17 cellular contexts compared by ENCODE assay signal in genomic region chr6:21208796-21209186, GRCh38.
"Had no signal": no experiment of that assay in that cellular context is flagged by ENCODE, and none has a peak within 500 bp of the region (broad histone marks: within the 10 kb centered on the region; RNA-seq: fewer than 3 reads in every experiment).

No MANE protein-coding gene starts in this region.

- H3K4me3 ChIP-seq: heart left ventricle, left ventricle myocardium inferior, prostate gland, sigmoid colon, suprapubic skin had no signal

- ATAC-seq: activated CD8-positive, alpha-beta T cell treated with anti-CD3 and anti-CD28 coated beads for 36 hours; heart left ventricle; natural killer cell treated with Interleukin-12 subunit alpha and Interleukin-12 subunit beta and Interleukin-15 and Interleukin-18, amount 100 ng/mL, for 72 hours had no signal

- H3K27ac Mint-ChIP-seq: activated CD8-positive, alpha-beta T cell treated with anti-CD3 and anti-CD28 coated beads for 36 hours; natural killer cell treated with Interleukin-12 subunit alpha and Interleukin-12 subunit beta and Interleukin-15 and Interleukin-18, amount 100 ng/mL, for 72 hours; type B pancreatic cell had no signal

- H3K27me3 Mint-ChIP-seq: activated CD8-positive, alpha-beta T cell treated with anti-CD3 and anti-CD28 coated beads for 36 hours; natural killer cell treated with Interleukin-12 subunit alpha and Interleukin-12 subunit beta and Interleukin-15 and Interleukin-18, amount 100 ng/mL, for 72 hours; type B pancreatic cell had no signal

- H3K4me3 Mint-ChIP-seq: activated CD8-positive, alpha-beta T cell treated with anti-CD3 and anti-CD28 coated beads for 36 hours; natural killer cell treated with Interleukin-12 subunit alpha and Interleukin-12 subunit beta and Interleukin-15 and Interleukin-18, amount 100 ng/mL, for 72 hours; type B pancreatic cell had no signal

- DNase-seq: activated CD4-positive, alpha-beta T cell treated with anti-CD3 and anti-CD28 coated beads for 4 hours; activated CD8-positive, alpha-beta memory T cell treated with anti-CD3 and anti-CD28 coated beads, Interleukin-2, amount 50 U/mL, for 48 hours; activated CD8-positive, alpha-beta T cell treated with anti-CD3 and anti-CD28 coated beads for 36 hours; aorta; foreskin melanocyte; heart left ventricle; islet precursor cell; left ventricle myocardium inferior; mesenchymal stem cell; occipital lobe; sigmoid colon; stimulated activated CD4-positive, alpha-beta T cell treated with anti-CD3 and anti-CD28 coated beads, Interleukin-12 subunit alpha, Interleukin-12 subunit beta, amount 100 ng/mL, for 4 hours; stimulated activated naive CD4-positive, alpha-beta T cell treated with Interleukin-2 at 50 U/mL for 16 hours had no signal
